7 cellular contexts compared by ENCODE assay signal in the genomic region with DNA sequence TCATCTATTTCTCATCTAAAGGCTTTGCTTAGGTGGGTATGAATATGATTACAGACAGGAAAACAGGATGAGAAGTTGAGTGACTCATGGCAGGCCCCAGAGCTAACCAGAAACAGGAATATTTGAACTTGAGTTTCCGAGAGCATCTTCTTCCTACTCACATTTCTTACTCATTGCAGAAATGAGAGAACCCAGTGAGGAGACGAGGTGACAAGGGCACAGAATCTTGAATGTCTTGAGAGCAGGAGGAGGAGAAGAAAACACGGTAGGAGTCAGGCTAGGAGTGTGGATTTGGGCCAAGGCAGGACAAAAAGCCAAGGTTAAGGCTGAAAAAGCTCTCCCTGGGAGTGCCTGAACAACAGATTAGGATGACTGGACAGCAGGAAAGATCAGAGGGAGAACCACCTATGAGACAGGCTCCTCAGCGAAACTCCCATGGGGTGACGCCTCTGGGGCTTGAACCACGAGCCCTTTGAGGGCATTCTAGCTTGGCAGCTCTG. TPM values are rescaled to one million over a fixed set of nuclear protein-coding genes. Genes with fewer than 3 reads are reported as not detected.
DNase-seq lines count a peak whose midpoint lies in the region; ATAC-seq lines count a peak whose summit lies in the region.
"Had no signal": no experiment of that assay in that cellular context is flagged by ENCODE, and none has a peak within 500 bp of the region (broad histone marks: within the 10 kb centered on the region; RNA-seq: fewer than 3 reads in every experiment).

No MANE protein-coding gene starts in this region.

- H3K9me3 Mint-ChIP-seq in activated CD4-positive, alpha-beta memory T cell treated with anti-CD3 and anti-CD28 coated beads, Interleukin-2, amount 10 ng/mL, durations not matched to agents 7 days and 5 days, result no peaks in the 10 kb centered on the region

- peak overlapping the region; percentile 48 for H3K4me3 Mint-ChIP-seq in activated CD4-positive, alpha-beta memory T cell treated with anti-CD3 and anti-CD28 coated beads, Interleukin-2, amount 10 ng/mL, durations not matched to agents 7 days and 5 days

- H3K36me3 Mint-ChIP-seq in activated CD4-positive, alpha-beta memory T cell treated with anti-CD3 and anti-CD28 coated beads, Interleukin-2, amount 10 ng/mL, durations not matched to agents 7 days and 5 days (ENCODE audit: low read depth), result peaks cover 21% of the 10 kb centered on the region

- POLR2A ChIA-PET in activated CD4-positive, alpha-beta memory T cell treated with anti-CD3 and anti-CD28 coated beads, Interleukin-2, amount 10 ng/mL, durations not matched to agents 7 days and 5 days (lab: Charles Lee), result interaction anchor here (0.7 to 7.0 kb wide), 4 partner anchors 9 to 74 kb away, joined by 3 to 41 read pairs (median 16); partner anchors contain the start of gene RRP12

- H3K4me1 Mint-ChIP-seq in activated CD4-positive, alpha-beta memory T cell treated with anti-CD3 and anti-CD28 coated beads, Interleukin-2, amount 10 ng/mL, durations not matched to agents 7 days and 5 days, result peaks cover 48% of the 10 kb centered on the region

- intact Hi-C loops in cardiac septum (cut with DNase I), result no loop called here

- DNase-seq in GM03348 (ENCODE audit: low spot score) (peak; percentile 59), kidney glomerular epithelial cell (lab: John Stamatoyannopoulos, UW) (peak; percentile 72), cardiac septum (ENCODE audit: low spot score) (no peak)
- DNase-seq in activated CD4-positive, alpha-beta memory T cell treated with anti-CD3 and anti-CD28 coated beads, Interleukin-2, amount 10 ng/mL, durations not matched to agents 7 days and 5 days, result peak; percentile 54
- DNase-seq: NCI-H2029 had no signal

- CTCF ChIA-PET in activated CD4-positive, alpha-beta memory T cell treated with anti-CD3 and anti-CD28 coated beads, Interleukin-2, amount 10 ng/mL, durations not matched to agents 7 days and 5 days (lab: Charles Lee), result interaction anchor here (0.7 to 5.3 kb wide), 6 partner anchors 10 to 433 kb away, joined by 3 to 41 read pairs (median 5); partner anchors contain the start of gene RRP12

- H3K27ac Mint-ChIP-seq in activated CD4-positive, alpha-beta memory T cell treated with anti-CD3 and anti-CD28 coated beads, Interleukin-2, amount 10 ng/mL, durations not matched to agents 7 days and 5 days, result peak overlapping the region; percentile 92

- ATAC-seq in GM19467 (IDR thresholded peaks at IDR 0.05; ENCODE audit: unreplicated experiment) (no peak), GM19023 (IDR thresholded peaks at IDR 0.05; ENCODE audit: unreplicated experiment) (no peak)

- H3K27me3 Mint-ChIP-seq in activated CD4-positive, alpha-beta memory T cell treated with anti-CD3 and anti-CD28 coated beads, Interleukin-2, amount 10 ng/mL, durations not matched to agents 7 days and 5 days, result no peaks in the 10 kb centered on the region

RNA-seq across cellular contexts. Expression of gene PGAM1, which starts 3.0 kb away (rescaled TPM):
- 100 to 1,000 TPM; 509 to 514 TPM for total RNA-seq in activated CD4-positive, alpha-beta memory T cell treated with anti-CD3 and anti-CD28 coated beads, Interleukin-2, amount 10 ng/mL, durations not matched to agents 7 days and 5 days
- total RNA-seq in cardiac septum, result 331 TPM

RNA-seq across cellular contexts. Expression of gene RRP12, which starts 21.8 kb away (rescaled TPM):
- total RNA-seq in activated CD4-positive, alpha-beta memory T cell treated with anti-CD3 and anti-CD28 coated beads, Interleukin-2, amount 10 ng/mL, durations not matched to agents 7 days and 5 days, result 10 to 100 TPM; 16.2 to 18.1 TPM
- total RNA-seq in cardiac septum, result 23.5 TPM

RNA-seq across cellular contexts. Expression of gene EXOSC1, which starts 22.8 kb away (rescaled TPM):
- 10 to 100 TPM; 49.3 to 49.8 TPM for total RNA-seq in activated CD4-positive, alpha-beta memory T cell treated with anti-CD3 and anti-CD28 coated beads, Interleukin-2, amount 10 ng/mL, durations not matched to agents 7 days and 5 days
- 15.8 TPM for total RNA-seq in cardiac septum

RNA-seq across cellular contexts. Expression of gene ZDHHC16, which starts 23.0 kb away (rescaled TPM):
- 10 to 100 TPM; 33.9 to 35.7 TPM for total RNA-seq in activated CD4-positive, alpha-beta memory T cell treated with anti-CD3 and anti-CD28 coated beads, Interleukin-2, amount 10 ng/mL, durations not matched to agents 7 days and 5 days
- 25.5 TPM for total RNA-seq in cardiac septum
